ENCODE assay signal across 1 cellular context in the genomic region with DNA sequence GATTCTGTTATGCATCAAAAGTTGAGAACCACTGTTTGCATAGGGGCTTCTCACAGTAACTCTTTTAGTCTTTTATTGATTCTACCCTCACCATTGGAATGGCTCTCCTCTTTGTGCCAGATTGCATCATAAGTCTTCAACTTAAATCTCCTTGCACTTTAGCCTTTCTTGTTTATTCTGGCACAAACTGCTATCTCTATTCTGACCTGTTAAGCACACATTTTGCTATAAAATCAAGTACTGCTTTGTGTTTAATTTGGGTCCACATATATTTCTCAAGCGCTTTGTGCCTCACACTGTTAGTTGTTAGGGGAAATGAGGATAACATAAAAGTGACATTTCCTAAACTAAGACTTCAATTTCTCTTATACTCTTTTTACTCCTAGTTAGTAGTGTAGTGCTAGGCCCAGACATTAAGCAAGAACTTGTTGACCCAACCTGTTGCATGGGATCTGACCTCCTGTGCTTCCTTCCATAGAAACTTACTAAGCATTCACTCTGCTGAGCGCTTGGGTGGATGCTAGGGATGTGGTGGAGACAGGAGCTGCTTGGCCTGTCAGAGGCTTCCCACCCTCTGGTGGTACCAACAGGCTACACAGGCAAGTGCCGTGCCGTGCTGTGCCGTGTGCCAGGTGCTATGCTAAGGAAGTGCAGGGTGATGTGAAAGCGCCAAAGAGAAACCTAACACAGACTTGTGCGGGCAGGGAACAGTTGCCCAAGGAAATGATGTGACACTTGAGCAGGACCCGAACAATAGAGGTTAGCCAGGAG.
TF ChIP-seq lines count a peak whose summit lies in the region.

No MANE protein-coding gene starts in this region.

TF ChIP-seq in HepG2, 621 proteins besides CTCF, POLR2A, EP300 and RAD21 (continued from another document and continues in another):
- TF ChIP-seq ZNF205 (CRISPR knock-in tag; IDR thresholded peaks at IDR 0.05) (no peak), HDAC6 (IDR thresholded peaks at IDR 0.05; ENCODE audit: low read depth, low read length) (no peak), ZZZ3 (CRISPR knock-in tag; IDR thresholded peaks at IDR 0.05; ENCODE audit: borderline replicate concordance) (no peak), SAP130 (CRISPR knock-in tag; IDR thresholded peaks at IDR 0.05; ENCODE audit: low read depth) (peak; percentile 58), HMG20A (CRISPR knock-in tag; IDR thresholded peaks at IDR 0.05; ENCODE audit: borderline replicate concordance) (peak; percentile 93), MTF2 (CRISPR knock-in tag; IDR thresholded peaks at IDR 0.05; ENCODE audit: borderline replicate concordance) (no peak), KAT8 (CRISPR knock-in tag; IDR thresholded peaks at IDR 0.05) (peak; percentile 49), ZFP82 (CRISPR knock-in tag; IDR thresholded peaks at IDR 0.05; ENCODE audit: borderline replicate concordance) (no peak), ZFP90 (CRISPR knock-in tag; IDR thresholded peaks at IDR 0.05; ENCODE audit: borderline replicate concordance) (no peak), ZNF382 (CRISPR knock-in tag; IDR thresholded peaks at IDR 0.05; ENCODE audit: borderline replicate concordance) (no peak), ZFX (CRISPR knock-in tag; IDR thresholded peaks at IDR 0.05; ENCODE audit: low read depth) (peak; percentile 62; the same call in 1 of the 2 replicates), ZNF264 (CRISPR knock-in tag; IDR thresholded peaks at IDR 0.05) (peak; percentile 67; the same call in 1 of the 2 replicates), ZNF749 (CRISPR knock-in tag; IDR thresholded peaks at IDR 0.05; ENCODE audit: borderline replicate concordance) (no peak), ZBTB1 (CRISPR knock-in tag; IDR thresholded peaks at IDR 0.05; ENCODE audit: borderline replicate concordance) (no peak), ASH2L (IDR thresholded peaks at IDR 0.05; ENCODE audit: insufficient read length, low read depth, low read length) (peak; percentile 90), SP4 (CRISPR knock-in tag; IDR thresholded peaks at IDR 0.05) (no peak), ZNF605 (CRISPR knock-in tag; IDR thresholded peaks at IDR 0.05) (no peak), POLR2AphosphoS5 (IDR thresholded peaks at IDR 0.05; ENCODE audit: low read depth, low read length) (no peak), MAFG (CRISPR knock-in tag; IDR thresholded peaks at IDR 0.05) (no peak), ZNF816 (CRISPR knock-in tag; IDR thresholded peaks at IDR 0.05; ENCODE audit: borderline replicate concordance) (no peak), ZC3H13 (CRISPR knock-in tag; IDR thresholded peaks at IDR 0.05) (no peak), ZNF563 (CRISPR knock-in tag; IDR thresholded peaks at IDR 0.05) (no peak), BORCS8-MEF2B (CRISPR knock-in tag; IDR thresholded peaks at IDR 0.05) (no peak)
- TF ChIP-seq, protein P1, sequence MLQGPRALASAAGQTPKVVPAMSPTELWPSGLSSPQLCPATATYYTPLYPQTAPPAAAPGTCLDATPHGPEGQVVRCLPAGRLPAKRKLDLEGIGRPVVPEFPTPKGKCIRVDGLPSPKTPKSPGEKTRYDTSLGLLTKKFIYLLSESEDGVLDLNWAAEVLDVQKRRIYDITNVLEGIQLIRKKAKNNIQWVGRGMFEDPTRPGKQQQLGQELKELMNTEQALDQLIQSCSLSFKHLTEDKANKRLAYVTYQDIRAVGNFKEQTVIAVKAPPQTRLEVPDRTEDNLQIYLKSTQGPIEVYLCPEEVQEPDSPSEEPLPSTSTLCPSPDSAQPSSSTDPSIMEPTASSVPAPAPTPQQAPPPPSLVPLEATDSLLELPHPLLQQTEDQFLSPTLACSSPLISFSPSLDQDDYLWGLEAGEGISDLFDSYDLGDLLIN (CRISPR knock-in tag; IDR thresholded peaks at IDR 0.05; ENCODE audit: borderline replicate concordance) = no peak
- TF ChIP-seq, protein P2, sequence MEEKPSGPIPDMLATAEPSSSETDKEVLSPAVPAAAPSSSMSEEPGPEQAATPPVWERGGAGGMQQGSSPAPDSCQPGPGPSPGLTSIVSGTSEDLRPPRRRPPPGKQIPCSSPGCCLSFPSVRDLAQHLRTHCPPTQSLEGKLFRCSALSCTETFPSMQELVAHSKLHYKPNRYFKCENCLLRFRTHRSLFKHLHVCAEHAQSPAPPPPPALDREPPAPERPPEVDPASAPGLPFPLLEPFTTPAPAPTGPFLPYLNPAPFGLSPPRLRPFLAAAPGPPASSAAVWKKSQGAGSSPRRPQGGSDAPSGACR (CRISPR knock-in tag; IDR thresholded peaks at IDR 0.05) = peak; percentile 95
- TF ChIP-seq, protein P3, sequence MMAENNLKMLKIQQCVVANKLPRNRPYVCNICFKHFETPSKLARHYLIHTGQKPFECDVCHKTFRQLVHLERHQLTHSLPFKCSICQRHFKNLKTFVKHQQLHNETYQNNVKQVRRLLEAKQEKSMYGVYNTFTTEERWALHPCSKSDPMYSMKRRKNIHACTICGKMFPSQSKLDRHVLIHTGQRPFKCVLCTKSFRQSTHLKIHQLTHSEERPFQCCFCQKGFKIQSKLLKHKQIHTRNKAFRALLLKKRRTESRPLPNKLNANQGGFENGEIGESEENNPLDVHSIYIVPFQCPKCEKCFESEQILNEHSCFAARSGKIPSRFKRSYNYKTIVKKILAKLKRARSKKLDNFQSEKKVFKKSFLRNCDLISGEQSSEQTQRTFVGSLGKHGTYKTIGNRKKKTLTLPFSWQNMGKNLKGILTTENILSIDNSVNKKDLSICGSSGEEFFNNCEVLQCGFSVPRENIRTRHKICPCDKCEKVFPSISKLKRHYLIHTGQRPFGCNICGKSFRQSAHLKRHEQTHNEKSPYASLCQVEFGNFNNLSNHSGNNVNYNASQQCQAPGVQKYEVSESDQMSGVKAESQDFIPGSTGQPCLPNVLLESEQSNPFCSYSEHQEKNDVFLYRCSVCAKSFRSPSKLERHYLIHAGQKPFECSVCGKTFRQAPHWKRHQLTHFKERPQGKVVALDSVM (CRISPR knock-in tag; IDR thresholded peaks at IDR 0.05) = 0 out of 2 replicates have a peak, but pooled peaks have one; percentile 18
- TF ChIP-seq, protein P4, sequence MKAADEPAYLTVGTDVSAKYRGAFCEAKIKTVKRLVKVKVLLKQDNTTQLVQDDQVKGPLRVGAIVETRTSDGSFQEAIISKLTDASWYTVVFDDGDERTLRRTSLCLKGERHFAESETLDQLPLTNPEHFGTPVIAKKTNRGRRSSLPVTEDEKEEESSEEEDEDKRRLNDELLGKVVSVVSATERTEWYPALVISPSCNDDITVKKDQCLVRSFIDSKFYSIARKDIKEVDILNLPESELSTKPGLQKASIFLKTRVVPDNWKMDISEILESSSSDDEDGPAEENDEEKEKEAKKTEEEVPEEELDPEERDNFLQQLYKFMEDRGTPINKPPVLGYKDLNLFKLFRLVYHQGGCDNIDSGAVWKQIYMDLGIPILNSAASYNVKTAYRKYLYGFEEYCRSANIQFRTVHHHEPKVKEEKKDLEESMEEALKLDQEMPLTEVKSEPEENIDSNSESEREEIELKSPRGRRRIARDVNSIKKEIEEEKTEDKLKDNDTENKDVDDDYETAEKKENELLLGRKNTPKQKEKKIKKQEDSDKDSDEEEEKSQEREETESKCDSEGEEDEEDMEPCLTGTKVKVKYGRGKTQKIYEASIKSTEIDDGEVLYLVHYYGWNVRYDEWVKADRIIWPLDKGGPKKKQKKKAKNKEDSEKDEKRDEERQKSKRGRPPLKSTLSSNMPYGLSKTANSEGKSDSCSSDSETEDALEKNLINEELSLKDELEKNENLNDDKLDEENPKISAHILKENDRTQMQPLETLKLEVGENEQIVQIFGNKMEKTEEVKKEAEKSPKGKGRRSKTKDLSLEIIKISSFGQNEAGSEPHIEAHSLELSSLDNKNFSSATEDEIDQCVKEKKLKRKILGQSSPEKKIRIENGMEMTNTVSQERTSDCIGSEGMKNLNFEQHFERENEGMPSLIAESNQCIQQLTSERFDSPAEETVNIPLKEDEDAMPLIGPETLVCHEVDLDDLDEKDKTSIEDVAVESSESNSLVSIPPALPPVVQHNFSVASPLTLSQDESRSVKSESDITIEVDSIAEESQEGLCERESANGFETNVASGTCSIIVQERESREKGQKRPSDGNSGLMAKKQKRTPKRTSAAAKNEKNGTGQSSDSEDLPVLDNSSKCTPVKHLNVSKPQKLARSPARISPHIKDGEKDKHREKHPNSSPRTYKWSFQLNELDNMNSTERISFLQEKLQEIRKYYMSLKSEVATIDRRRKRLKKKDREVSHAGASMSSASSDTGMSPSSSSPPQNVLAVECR (CRISPR knock-in tag; IDR thresholded peaks at IDR 0.05; ENCODE audit: borderline replicate concordance) = peak; percentile 73; the same call in 1 of the 2 replicates
- TF ChIP-seq, protein P5, sequence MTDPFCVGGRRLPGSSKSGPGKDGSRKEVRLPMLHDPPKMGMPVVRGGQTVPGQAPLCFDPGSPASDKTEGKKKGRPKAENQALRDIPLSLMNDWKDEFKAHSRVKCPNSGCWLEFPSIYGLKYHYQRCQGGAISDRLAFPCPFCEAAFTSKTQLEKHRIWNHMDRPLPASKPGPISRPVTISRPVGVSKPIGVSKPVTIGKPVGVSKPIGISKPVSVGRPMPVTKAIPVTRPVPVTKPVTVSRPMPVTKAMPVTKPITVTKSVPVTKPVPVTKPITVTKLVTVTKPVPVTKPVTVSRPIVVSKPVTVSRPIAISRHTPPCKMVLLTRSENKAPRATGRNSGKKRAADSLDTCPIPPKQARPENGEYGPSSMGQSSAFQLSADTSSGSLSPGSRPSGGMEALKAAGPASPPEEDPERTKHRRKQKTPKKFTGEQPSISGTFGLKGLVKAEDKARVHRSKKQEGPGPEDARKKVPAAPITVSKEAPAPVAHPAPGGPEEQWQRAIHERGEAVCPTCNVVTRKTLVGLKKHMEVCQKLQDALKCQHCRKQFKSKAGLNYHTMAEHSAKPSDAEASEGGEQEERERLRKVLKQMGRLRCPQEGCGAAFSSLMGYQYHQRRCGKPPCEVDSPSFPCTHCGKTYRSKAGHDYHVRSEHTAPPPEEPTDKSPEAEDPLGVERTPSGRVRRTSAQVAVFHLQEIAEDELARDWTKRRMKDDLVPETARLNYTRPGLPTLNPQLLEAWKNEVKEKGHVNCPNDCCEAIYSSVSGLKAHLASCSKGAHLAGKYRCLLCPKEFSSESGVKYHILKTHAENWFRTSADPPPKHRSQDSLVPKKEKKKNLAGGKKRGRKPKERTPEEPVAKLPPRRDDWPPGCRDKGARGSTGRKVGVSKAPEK (CRISPR knock-in tag; IDR thresholded peaks at IDR 0.05; ENCODE audit: borderline replicate concordance) = no peak
- TF ChIP-seq, protein P6, sequence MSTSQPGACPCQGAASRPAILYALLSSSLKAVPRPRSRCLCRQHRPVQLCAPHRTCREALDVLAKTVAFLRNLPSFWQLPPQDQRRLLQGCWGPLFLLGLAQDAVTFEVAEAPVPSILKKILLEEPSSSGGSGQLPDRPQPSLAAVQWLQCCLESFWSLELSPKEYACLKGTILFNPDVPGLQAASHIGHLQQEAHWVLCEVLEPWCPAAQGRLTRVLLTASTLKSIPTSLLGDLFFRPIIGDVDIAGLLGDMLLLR (CRISPR knock-in tag; IDR thresholded peaks at IDR 0.05) = no peak
- TF ChIP-seq, protein P7, sequence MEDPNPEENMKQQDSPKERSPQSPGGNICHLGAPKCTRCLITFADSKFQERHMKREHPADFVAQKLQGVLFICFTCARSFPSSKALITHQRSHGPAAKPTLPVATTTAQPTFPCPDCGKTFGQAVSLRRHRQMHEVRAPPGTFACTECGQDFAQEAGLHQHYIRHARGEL (CRISPR knock-in tag; IDR thresholded peaks at IDR 0.05) = no peak
- TF ChIP-seq, protein P8, sequence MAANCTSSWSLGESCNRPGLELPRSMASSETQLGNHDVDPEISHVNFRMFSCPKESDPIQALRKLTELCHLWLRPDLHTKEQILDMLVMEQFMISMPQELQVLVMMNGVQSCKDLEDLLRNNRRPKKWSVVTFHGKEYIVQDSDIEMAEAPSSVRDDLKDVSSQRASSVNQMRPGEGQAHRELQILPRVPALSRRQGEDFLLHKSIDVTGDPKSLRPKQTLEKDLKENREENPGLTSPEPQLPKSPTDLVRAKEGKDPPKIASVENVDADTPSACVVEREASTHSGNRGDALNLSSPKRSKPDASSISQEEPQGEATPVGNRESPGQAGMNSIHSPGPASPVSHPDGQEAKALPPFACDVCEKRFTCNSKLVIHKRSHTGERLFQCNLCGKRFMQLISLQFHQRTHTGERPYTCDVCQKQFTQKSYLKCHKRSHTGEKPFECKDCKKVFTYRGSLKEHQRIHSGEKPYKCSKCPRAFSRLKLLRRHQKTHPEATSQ (CRISPR knock-in tag; IDR thresholded peaks at IDR 0.05; ENCODE audit: borderline replicate concordance) = no peak
- TF ChIP-seq, protein P9, sequence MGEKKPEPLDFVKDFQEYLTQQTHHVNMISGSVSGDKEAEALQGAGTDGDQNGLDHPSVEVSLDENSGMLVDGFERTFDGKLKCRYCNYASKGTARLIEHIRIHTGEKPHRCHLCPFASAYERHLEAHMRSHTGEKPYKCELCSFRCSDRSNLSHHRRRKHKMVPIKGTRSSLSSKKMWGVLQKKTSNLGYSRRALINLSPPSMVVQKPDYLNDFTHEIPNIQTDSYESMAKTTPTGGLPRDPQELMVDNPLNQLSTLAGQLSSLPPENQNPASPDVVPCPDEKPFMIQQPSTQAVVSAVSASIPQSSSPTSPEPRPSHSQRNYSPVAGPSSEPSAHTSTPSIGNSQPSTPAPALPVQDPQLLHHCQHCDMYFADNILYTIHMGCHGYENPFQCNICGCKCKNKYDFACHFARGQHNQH (CRISPR knock-in tag; IDR thresholded peaks at IDR 0.05) = no peak; the same call in 1 of the 2 replicates
